ENCODE assay signal across 18 cellular contexts in the genomic region with DNA sequence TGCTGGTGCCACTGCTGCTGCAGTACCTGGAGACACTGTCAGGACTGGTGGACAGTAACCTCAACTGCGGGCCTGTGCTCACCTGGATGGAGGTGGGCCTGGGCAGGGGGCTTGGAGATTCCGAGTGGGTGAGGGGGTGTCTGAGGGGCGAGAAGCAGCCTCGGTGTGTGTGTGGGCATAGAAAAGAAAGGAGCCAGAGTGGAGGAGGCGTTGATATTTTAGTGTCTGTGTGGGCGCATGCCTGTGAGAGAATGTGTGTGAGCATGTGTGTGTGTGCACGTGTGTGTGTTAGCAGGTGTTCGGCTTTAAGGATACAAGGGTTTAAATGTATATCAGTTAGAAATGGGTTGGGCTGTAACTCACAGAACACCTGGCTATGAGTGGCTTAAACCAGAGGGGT. TPM values are rescaled to one million over a fixed set of nuclear protein-coding genes. Genes with fewer than 3 reads are reported as not detected.
DNase-seq lines count a peak whose midpoint lies in the region; ATAC-seq lines count a peak whose summit lies in the region.
"Had no signal": no experiment of that assay in that cellular context is flagged by ENCODE, and none has a peak within 500 bp of the region (broad histone marks: within the 10 kb centered on the region; RNA-seq: fewer than 3 reads in every experiment).

No MANE protein-coding gene starts in this region.

- H3K36me3 Mint-ChIP-seq in activated CD8-positive, alpha-beta memory T cell treated with anti-CD3 and anti-CD28 coated beads, Interleukin-2, amount 10 ng/mL, durations not matched to agents 7 days and 5 days = peaks cover 2% of the 10 kb centered on the region
- H3K36me3 Mint-ChIP-seq in naive thymus-derived CD4-positive, alpha-beta T cell = peaks cover 0 to 16% (median 7%) of the 10 kb centered on the region in 5 donors

- no peak overlapping the region for H3K4ac ChIP-seq in trophoblast cell (ENCODE audit: low read depth, low read length)

- peak overlapping the region; percentile 12 for H3K4me3 ChIP-seq in trophoblast cell (ENCODE audit: low read depth, low read length)
- H3K4me3 ChIP-seq in naive thymus-derived CD4-positive, alpha-beta T cell (ENCODE audit: low read length) = no peak overlapping the region
- H3K4me3 ChIP-seq: BLaER1 treated with 17β-estradiol and CSF1 and Interleukin-3, amounts not matched to agents 10 nM and 100 nM; HAP-1 had no signal

- H4K8ac ChIP-seq in trophoblast cell (ENCODE audit: low read depth, low read length) = no peak overlapping the region

- no peaks in the 10 kb centered on the region for H3K27me3 ChIP-seq in trophoblast cell (ENCODE audit: insufficient read depth, low read length)
- H3K27me3 ChIP-seq in naive thymus-derived CD4-positive, alpha-beta T cell (ENCODE audit: control insufficient read depth in 2 of 2, insufficient read depth in 2 of 2, low read length in 2 of 2) = no peaks in the 10 kb centered on the region
- H3K27me3 ChIP-seq: BLaER1 treated with 17β-estradiol and CSF1 and Interleukin-3, amounts not matched to agents 10 nM and 100 nM had no signal

- POLR2A ChIA-PET in naive thymus-derived CD4-positive, alpha-beta T cell (lab: Charles Lee) = no interaction called here

- no peak overlapping the region for H2AFZ ChIP-seq in trophoblast cell (ENCODE audit: insufficient read depth, low read length, poor library complexity)

- H3K23ac ChIP-seq in trophoblast cell (ENCODE audit: low read length) = no peak overlapping the region

- no peak overlapping the region for H2AK5ac ChIP-seq in trophoblast cell (ENCODE audit: low read length)

- WGBS in trophoblast cell (ENCODE audit: extremely low coverage, insufficient coverage, insufficient read length) = no CpG with 5 or more reads among the region's 8 CpGs

- H4K91ac ChIP-seq in trophoblast cell (ENCODE audit: low read depth, low read length) = no peak overlapping the region

- ATAC-seq in activated CD8-positive, alpha-beta memory T cell treated with anti-CD3 and anti-CD28 coated beads, Interleukin-2, amount 10 ng/mL, durations not matched to agents 7 days and 5 days = no peak
- ATAC-seq in GM18867 (IDR thresholded peaks at IDR 0.05; ENCODE audit: unreplicated experiment) = no peak
- ATAC-seq in naive thymus-derived CD4-positive, alpha-beta T cell = no peak

- H3K4me3 Mint-ChIP-seq in activated CD8-positive, alpha-beta memory T cell treated with anti-CD3 and anti-CD28 coated beads, Interleukin-2, amount 10 ng/mL, durations not matched to agents 7 days and 5 days = no peak overlapping the region
- no peak overlapping the region for H3K4me3 Mint-ChIP-seq in naive thymus-derived CD4-positive, alpha-beta T cell
- H3K4me3 Mint-ChIP-seq: HFFc6 had no signal

- intact Hi-C loops in head of caudate nucleus (cut with DNase I) = loop anchor here (5.0 kb wide), 1 partner anchor 88 kb away; the partner anchor contains the start of gene APLP1
- intact Hi-C loops in naive thymus-derived CD4-positive, alpha-beta T cell (cut with micrococcal nuclease) = loop anchor here in 1 of 2 donors (10.0 kb wide), 1 partner anchor 276 kb away; the partner anchor contains the start of genes THAP8 and WDR62

- no peak overlapping the region for H3K27ac ChIP-seq in trophoblast cell (ENCODE audit: low read depth, low read length)
- H3K27ac ChIP-seq in naive thymus-derived CD4-positive, alpha-beta T cell (ENCODE audit: low read depth, low read length) = no peak overlapping the region
- H3K27ac ChIP-seq: BLaER1 treated with 17β-estradiol and CSF1 and Interleukin-3, amounts not matched to agents 10 nM and 100 nM had no signal

- H3K18ac ChIP-seq in trophoblast cell (ENCODE audit: low read length) = no peak overlapping the region

- H3K9me3 ChIP-seq in trophoblast cell (ENCODE audit: insufficient read depth, low read depth, low read length) = peaks cover 2% of the 10 kb centered on the region
- no peaks in the 10 kb centered on the region for H3K9me3 ChIP-seq in naive thymus-derived CD4-positive, alpha-beta T cell (ENCODE audit: control insufficient read depth in 2 of 3, low read length in 3 of 3)
- H3K9me3 ChIP-seq: BLaER1 treated with 17β-estradiol and CSF1 and Interleukin-3, amounts not matched to agents 10 nM and 100 nM; HAP-1 had no signal

- H3K4me1 ChIP-seq in trophoblast cell (ENCODE audit: control insufficient read depth in 1 of 2, insufficient read depth in 2 of 2, low read length in 2 of 2) = peaks cover 6 to 18% of the 10 kb centered on the region in 2 experiments
- peaks cover 0 to 6% of the 10 kb centered on the region in 2 donors for H3K4me1 ChIP-seq in naive thymus-derived CD4-positive, alpha-beta T cell (ENCODE audit: control insufficient read depth in 2 of 2, insufficient read depth in 2 of 2, low read length in 2 of 2)

- H4K12ac ChIP-seq in trophoblast cell (ENCODE audit: low read depth, low read length) = no peak overlapping the region

- H3K27ac Mint-ChIP-seq in activated CD8-positive, alpha-beta memory T cell treated with anti-CD3 and anti-CD28 coated beads, Interleukin-2, amount 10 ng/mL, durations not matched to agents 7 days and 5 days = no peak overlapping the region
- peak overlapping the region in 1 of 9 donors; percentile 25 for H3K27ac Mint-ChIP-seq in naive thymus-derived CD4-positive, alpha-beta T cell
- H3K27ac Mint-ChIP-seq: HFFc6, IgD-negative memory B cell had no signal

- H2BK120ac ChIP-seq in trophoblast cell (ENCODE audit: insufficient read depth, low read length, poor library complexity) = no peak overlapping the region

- H3K9me3 Mint-ChIP-seq in activated CD8-positive, alpha-beta memory T cell treated with anti-CD3 and anti-CD28 coated beads, Interleukin-2, amount 10 ng/mL, durations not matched to agents 7 days and 5 days (ENCODE audit: low read depth) = no peaks in the 10 kb centered on the region
- peaks cover 0 to 2% (median 0%) of the 10 kb centered on the region in 11 donors for H3K9me3 Mint-ChIP-seq in naive thymus-derived CD4-positive, alpha-beta T cell
- H3K9me3 Mint-ChIP-seq: CD4-positive, CD25-positive, alpha-beta regulatory T cell; HFFc6; IgD-negative memory B cell had no signal

- peaks cover 10 to 13% of the 10 kb centered on the region in 2 experiments for H3K36me3 ChIP-seq in trophoblast cell (ENCODE audit: control insufficient read depth in 1 of 2, insufficient read depth in 2 of 2, low read length in 2 of 2)
- peaks cover 0 to 20% (median 0%) of the 10 kb centered on the region in 3 experiments for H3K36me3 ChIP-seq in naive thymus-derived CD4-positive, alpha-beta T cell (ENCODE audit: control insufficient read depth in 2 of 3, insufficient read depth in 3 of 3, low read length in 3 of 3)
- H3K36me3 ChIP-seq: HAP-1 had no signal

- H3K4me2 ChIP-seq in trophoblast cell (ENCODE audit: low read length) = no peak overlapping the region
- H3K4me2 ChIP-seq: BLaER1 treated with 17β-estradiol and CSF1 and Interleukin-3, amounts not matched to agents 10 nM and 100 nM had no signal

- H2BK5ac ChIP-seq in trophoblast cell (ENCODE audit: low read depth, low read length, poor library complexity) = no peak overlapping the region

- no peaks in the 10 kb centered on the region for H3K79me2 ChIP-seq in trophoblast cell (ENCODE audit: control insufficient read depth, insufficient read depth, low read length, poor library complexity)

- H3K79me1 ChIP-seq in trophoblast cell (ENCODE audit: low read length) = peaks cover 3% of the 10 kb centered on the region

- H3K9ac ChIP-seq in trophoblast cell (ENCODE audit: low read length) = no peak overlapping the region

- peak; percentile 35 for DNase-seq in activated CD8-positive, alpha-beta memory T cell treated with anti-CD3 and anti-CD28 coated beads, Interleukin-2, amount 10 ng/mL, durations not matched to agents 7 days and 5 days
- no peak for DNase-seq in activated CD8-positive, alpha-beta memory T cell treated with anti-CD3 and anti-CD28 coated beads, Interleukin-2, amount 50 U/mL, for 4 hours
- peak in 24 of 42 donors; percentile 26 to 79 (median 59) for DNase-seq in head of caudate nucleus
- no peak for DNase-seq in trophoblast cell
- no peak for DNase-seq in naive thymus-derived CD4-positive, alpha-beta T cell
- no peak for DNase-seq in OCI-M2 (lab: John Stamatoyannopoulos, UW; ENCODE audit: unreplicated experiment)
- DNase-seq: ACHN; Calu3; CD4-positive, CD25-positive, alpha-beta regulatory T cell; DMS79; EL; HFFc6 had no signal

- CTCF ChIA-PET in activated CD8-positive, alpha-beta memory T cell treated with anti-CD3 and anti-CD28 coated beads, Interleukin-2, amount 10 ng/mL, durations not matched to agents 7 days and 5 days (lab: Charles Lee) = no interaction called here
- CTCF ChIA-PET in naive thymus-derived CD4-positive, alpha-beta T cell (lab: Charles Lee) = no interaction called here

- peaks cover 21% of the 10 kb centered on the region for H3K4me1 Mint-ChIP-seq in activated CD8-positive, alpha-beta memory T cell treated with anti-CD3 and anti-CD28 coated beads, Interleukin-2, amount 10 ng/mL, durations not matched to agents 7 days and 5 days
- H3K4me1 Mint-ChIP-seq in naive thymus-derived CD4-positive, alpha-beta T cell = peaks cover 13 to 28% (median 18%) of the 10 kb centered on the region in 7 donors

- H2BK12ac ChIP-seq in trophoblast cell (ENCODE audit: low read length) = no peak overlapping the region

- H3K27me3 Mint-ChIP-seq in activated CD8-positive, alpha-beta memory T cell treated with anti-CD3 and anti-CD28 coated beads, Interleukin-2, amount 10 ng/mL, durations not matched to agents 7 days and 5 days = no peaks in the 10 kb centered on the region
- H3K27me3 Mint-ChIP-seq in naive thymus-derived CD4-positive, alpha-beta T cell = no peaks in the 10 kb centered on the region
- H3K27me3 Mint-ChIP-seq: CD4-positive, CD25-positive, alpha-beta regulatory T cell; IgD-negative memory B cell had no signal

- no peak overlapping the region for H3K14ac ChIP-seq in trophoblast cell (ENCODE audit: low read length)

RNA-seq across cellular contexts. Expression of gene ARHGAP33, which starts 3.7 kb away (rescaled TPM):
- 100 to 1,000 TPM in 1 of 2 experiments, 10 to 100 TPM in 1; 40.0 to 101 TPM for total RNA-seq in activated CD8-positive, alpha-beta memory T cell treated with anti-CD3 and anti-CD28 coated beads, Interleukin-2, amount 10 ng/mL, durations not matched to agents 7 days and 5 days
- polyA plus RNA-seq in trophoblast cell (2013) = 12.8 and 12.9 TPM in 2 replicates
- total RNA-seq in naive thymus-derived CD4-positive, alpha-beta T cell = 10 to 100 TPM; 15.3 to 55.5 (median 23.4) TPM
- 1 to 10 TPM in 1 of 2 donors, under 1 TPM in 1; 0.09 to 1.0 TPM for polyA plus RNA-seq in naive thymus-derived CD4-positive, alpha-beta T cell
- polyA plus RNA-seq: IgD-negative memory B cell had no signal

RNA-seq across cellular contexts. Expression of gene PROSER3, which starts 21.1 kb away (rescaled TPM):
- 10 to 100 TPM; 46.5 to 57.8 TPM for total RNA-seq in activated CD8-positive, alpha-beta memory T cell treated with anti-CD3 and anti-CD28 coated beads, Interleukin-2, amount 10 ng/mL, durations not matched to agents 7 days and 5 days
- polyA plus RNA-seq in trophoblast cell (2013) = 32.8 and 34.5 TPM in 2 replicates
- 10 to 100 TPM; 34.0 to 47.3 (median 39.7) TPM for total RNA-seq in naive thymus-derived CD4-positive, alpha-beta T cell
- 1 to 10 TPM; 5.4 to 6.8 TPM for polyA plus RNA-seq in naive thymus-derived CD4-positive, alpha-beta T cell

RNA-seq across cellular contexts. Expression of gene HSPB6, which starts 22.2 kb away (rescaled TPM):
- total RNA-seq in activated CD8-positive, alpha-beta memory T cell treated with anti-CD3 and anti-CD28 coated beads, Interleukin-2, amount 10 ng/mL, durations not matched to agents 7 days and 5 days = not detected
- 6.1 and 6.9 TPM in 2 replicates for polyA plus RNA-seq in trophoblast cell (2013)
- under 1 TPM in 1 of 5 experiments, not detected in 4; 0.22 TPM for total RNA-seq in naive thymus-derived CD4-positive, alpha-beta T cell
- polyA plus RNA-seq in naive thymus-derived CD4-positive, alpha-beta T cell = not detected
- total RNA-seq: CD4-positive, CD25-positive, alpha-beta regulatory T cell; H1; HT1080 had no signal
- polyA plus RNA-seq: CD4-positive, CD25-positive, alpha-beta regulatory T cell; IgD-negative memory B cell had no signal

RNA-seq across cellular contexts. Expression of gene LIN37, which starts 30.7 kb away (rescaled TPM):
- 1 to 10 TPM; 8.9 to 9.2 TPM for total RNA-seq in activated CD8-positive, alpha-beta memory T cell treated with anti-CD3 and anti-CD28 coated beads, Interleukin-2, amount 10 ng/mL, durations not matched to agents 7 days and 5 days
- 32.8 and 34.2 TPM in 2 replicates for polyA plus RNA-seq in trophoblast cell (2013)
- total RNA-seq in naive thymus-derived CD4-positive, alpha-beta T cell = 10 to 100 TPM in 4 of 5 experiments, 1 to 10 TPM in 1; 7.9 to 33.1 (median 18.9) TPM
- polyA plus RNA-seq in naive thymus-derived CD4-positive, alpha-beta T cell = 10 to 100 TPM in 1 of 2 donors, 1 to 10 TPM in 1; 6.7 to 20.6 TPM

RNA-seq across cellular contexts. Expression of gene PSENEN, which starts 33.6 kb away (rescaled TPM):
- total RNA-seq in activated CD8-positive, alpha-beta memory T cell treated with anti-CD3 and anti-CD28 coated beads, Interleukin-2, amount 10 ng/mL, durations not matched to agents 7 days and 5 days = 10 to 100 TPM; 39.1 to 49.0 TPM
- polyA plus RNA-seq in trophoblast cell (2013) = 119 and 123 TPM in 2 replicates
- 10 to 100 TPM; 20.4 to 50.9 (median 26.3) TPM for total RNA-seq in naive thymus-derived CD4-positive, alpha-beta T cell
- 10 to 100 TPM; 49.0 to 79.1 TPM for polyA plus RNA-seq in naive thymus-derived CD4-positive, alpha-beta T cell

Comparison
In these comparisons a context has a peak if more than half of its experiments do, and no peak if none do; other contexts are left out.
1. DNase-seq: peak in activated CD8-positive, alpha-beta memory T cell treated with anti-CD3 and anti-CD28 coated beads, Interleukin-2, amount 10 ng/mL, durations not matched to agents 7 days and 5 days (single experiment) and head of caudate nucleus (24 of 42); none in activated CD8-positive, alpha-beta memory T cell treated with anti-CD3 and anti-CD28 coated beads, Interleukin-2, amount 50 U/mL, for 4 hours (single experiment), trophoblast cell (0 of 2), naive thymus-derived CD4-positive, alpha-beta T cell (0 of 9) and OCI-M2 (single experiment).